Comparison of ENCODE assay signal across 16 cellular contexts in genomic region chr7:15558747-15559146, GRCh38. TPM values are rescaled to one million over a fixed set of nuclear protein-coding genes. Genes with fewer than 3 reads are reported as not detected.
DNase-seq lines count a peak whose midpoint lies in the region; ATAC-seq and TF ChIP-seq lines count a peak whose summit lies in the region.
"Had no signal": no experiment of that assay in that cellular context is flagged by ENCODE, and none has a peak within 500 bp of the region (broad histone marks: within the 10 kb centered on the region; RNA-seq: fewer than 3 reads in every experiment).

No MANE protein-coding gene starts in this region.

- H3K4me1 ChIP-seq in mesenchymal stem cell (ENCODE audit: control insufficient read depth, insufficient read depth, low read depth, low read length): no peaks in the 10 kb centered on the region
- H3K4me1 ChIP-seq: parathyroid adenoma had no signal

- no peak overlapping the region for H3K4me3 Mint-ChIP-seq in chondrocyte (ENCODE audit: unreplicated experiment)
- H3K4me3 Mint-ChIP-seq in stimulated activated naive CD8-positive, alpha-beta T cell treated with anti-CD3 and anti-CD28 coated beads, Interleukin-15, amount 100 ng/mL, for 72 hours: no peak overlapping the region
- H3K4me3 Mint-ChIP-seq: activated CD4-positive, alpha-beta memory T cell treated with anti-CD3 and anti-CD28 coated beads for 36 hours; activated T-cell treated with anti-CD3 and anti-CD28 coated beads, Interleukin-2, amount 50 U/mL, for 4 hours had no signal

- H4K8ac ChIP-seq in mesenchymal stem cell (ENCODE audit: low read length): no peak overlapping the region

- H4K91ac ChIP-seq in mesenchymal stem cell (ENCODE audit: low read length): no peak overlapping the region

- H3K27me3 ChIP-seq in mesenchymal stem cell (ENCODE audit: control insufficient read depth in 1 of 2, insufficient read depth in 1 of 2, low read length in 2 of 2): no peaks in the 10 kb centered on the region

- no peaks in the 10 kb centered on the region for H3K27me3 Mint-ChIP-seq in chondrocyte (ENCODE audit: low read depth)
- H3K27me3 Mint-ChIP-seq in stimulated activated naive CD8-positive, alpha-beta T cell treated with anti-CD3 and anti-CD28 coated beads, Interleukin-15, amount 100 ng/mL, for 72 hours: no peaks in the 10 kb centered on the region
- H3K27me3 Mint-ChIP-seq: activated CD4-positive, alpha-beta memory T cell treated with anti-CD3 and anti-CD28 coated beads for 36 hours had no signal

- H3K36me3 ChIP-seq in mesenchymal stem cell (ENCODE audit: control insufficient read depth in 1 of 2, insufficient read depth in 2 of 2, low read depth in 1 of 2, low read length in 2 of 2): no peaks in the 10 kb centered on the region

- 60% methylated on average over 1 of the region's 2 CpGs for WGBS in mesenchymal stem cell

- no peaks in the 10 kb centered on the region for H3K79me1 ChIP-seq in mesenchymal stem cell (replicated peaks; ENCODE audit: low read length, poor library complexity, severe bottlenecking)

- H3K4ac ChIP-seq in mesenchymal stem cell (ENCODE audit: low read depth in 1 of 2, low read length in 2 of 2): no peak overlapping the region

- no peak for ATAC-seq in stimulated activated naive CD8-positive, alpha-beta T cell treated with anti-CD3 and anti-CD28 coated beads, Interleukin-15, amount 100 ng/mL, for 72 hours
- ATAC-seq: activated T-cell treated with anti-CD3 and anti-CD28 coated beads, Interleukin-2, amount 50 U/mL, for 4 hours had no signal

- no peak overlapping the region for H2BK5ac ChIP-seq in mesenchymal stem cell (ENCODE audit: low read depth, low read length, poor library complexity, severe bottlenecking)

- H3K23ac ChIP-seq in mesenchymal stem cell (ENCODE audit: low read length in 2 of 2): no peak overlapping the region

- H2AFZ ChIP-seq in mesenchymal stem cell (ENCODE audit: low read depth, low read length): no peak overlapping the region
- H2AFZ ChIP-seq: parathyroid adenoma had no signal

- H3K9ac ChIP-seq in mesenchymal stem cell (ENCODE audit: low read length): peak overlapping the region; percentile 88
- H3K9ac ChIP-seq: parathyroid adenoma had no signal

- H2AK5ac ChIP-seq in mesenchymal stem cell (ENCODE audit: low read length, severe bottlenecking): no peak overlapping the region

- H3K18ac ChIP-seq in mesenchymal stem cell (ENCODE audit: low read depth in 1 of 2, low read length in 2 of 2): no peak overlapping the region

- H3K14ac ChIP-seq in mesenchymal stem cell (ENCODE audit: low read length in 2 of 2): no peak overlapping the region

- H3K4me2 ChIP-seq in mesenchymal stem cell (ENCODE audit: low read length, poor library complexity, severe bottlenecking): no peak overlapping the region

- no peak overlapping the region for H2BK12ac ChIP-seq in mesenchymal stem cell (ENCODE audit: low read length in 2 of 2)

- DNase-seq in AG09309 (ENCODE audit: low read depth) (peak; percentile 27), HT-29 (ENCODE audit: low spot score) (peak; percentile 15), chondrocyte (ENCODE audit: low spot score) (no peak), mesenchymal stem cell (no peak)
- DNase-seq in effector CD4-positive, alpha-beta T cell: no peak
- no peak for DNase-seq in activated CD4-positive, alpha-beta T cell treated with anti-CD3 and anti-CD28 coated beads, Interleukin-2, amount 50 U/mL, for 48 hours
- DNase-seq in stimulated activated naive CD8-positive, alpha-beta T cell treated with anti-CD3 and anti-CD28 coated beads, Interleukin-15, amount 100 ng/mL, for 72 hours: no peak
- no peak for DNase-seq in activated CD4-positive, alpha-beta T cell treated with anti-CD3 and anti-CD28 coated beads for 48 hours
- DNase-seq: activated CD4-positive, alpha-beta memory T cell treated with anti-CD3 and anti-CD28 coated beads for 36 hours; activated T-cell treated with anti-CD3 and anti-CD28 coated beads, Interleukin-2, amount 50 U/mL, for 4 hours; cortex of kidney; hippocampal formation; NCI-H446 treated with DMSO at 0.1 percent for 48 hours; stimulated activated naive CD4-positive, alpha-beta T cell treated with Interleukin-2 at 50 U/mL for 16 hours had no signal

- peaks cover 74% of the 10 kb centered on the region for H3K4me1 Mint-ChIP-seq in chondrocyte (ENCODE audit: low read depth)
- H3K4me1 Mint-ChIP-seq in stimulated activated naive CD8-positive, alpha-beta T cell treated with anti-CD3 and anti-CD28 coated beads, Interleukin-15, amount 100 ng/mL, for 72 hours: no peaks in the 10 kb centered on the region

- no peak for TF ChIP-seq CTCF in AG09309 (IDR thresholded peaks at IDR 0.05; ENCODE audit: control insufficient read depth, insufficient read depth, low read depth, low read length, missing control alignments)
- no peak for TF ChIP-seq CTCF in chondrocyte (IDR thresholded peaks at IDR 0.05)

- H2BK15ac ChIP-seq in mesenchymal stem cell (ENCODE audit: low read depth, poor library complexity, severe bottlenecking): no peak overlapping the region

- H3K27ac Mint-ChIP-seq in chondrocyte (ENCODE audit: unreplicated experiment): peak overlapping the region; percentile 65
- no peak overlapping the region for H3K27ac Mint-ChIP-seq in stimulated activated naive CD8-positive, alpha-beta T cell treated with anti-CD3 and anti-CD28 coated beads, Interleukin-15, amount 100 ng/mL, for 72 hours
- H3K27ac Mint-ChIP-seq: activated CD4-positive, alpha-beta memory T cell treated with anti-CD3 and anti-CD28 coated beads for 36 hours had no signal

- H2BK120ac ChIP-seq in mesenchymal stem cell (ENCODE audit: low read depth, low read length): no peak overlapping the region

- no peaks in the 10 kb centered on the region for H3K36me3 Mint-ChIP-seq in chondrocyte (ENCODE audit: low read depth)
- H3K36me3 Mint-ChIP-seq: activated CD4-positive, alpha-beta memory T cell treated with anti-CD3 and anti-CD28 coated beads for 36 hours had no signal

- H3K4me3 ChIP-seq in AG09309 (ENCODE audit: control insufficient read depth, low read depth, low read length) (no peak overlapping the region), mesenchymal stem cell (ENCODE audit: insufficient read depth in 1 of 2, low read depth in 1 of 2, low read length in 2 of 2) (no peak overlapping the region)

- no peaks in the 10 kb centered on the region for H3K9me3 Mint-ChIP-seq in chondrocyte (ENCODE audit: low read depth)
- no peaks in the 10 kb centered on the region for H3K9me3 Mint-ChIP-seq in stimulated activated naive CD8-positive, alpha-beta T cell treated with anti-CD3 and anti-CD28 coated beads, Interleukin-15, amount 100 ng/mL, for 72 hours
- H3K9me3 Mint-ChIP-seq: activated CD4-positive, alpha-beta memory T cell treated with anti-CD3 and anti-CD28 coated beads for 36 hours; activated T-cell treated with anti-CD3 and anti-CD28 coated beads, Interleukin-2, amount 50 U/mL, for 4 hours had no signal

- no peaks in the 10 kb centered on the region for H3K9me3 ChIP-seq in mesenchymal stem cell (ENCODE audit: control insufficient read depth, low read length)

- H3K27ac ChIP-seq in mesenchymal stem cell (ENCODE audit: low read length, poor library complexity, severe bottlenecking): peak overlapping the region; percentile 4
- H3K27ac ChIP-seq: parathyroid adenoma had no signal

RNA-seq across cellular contexts. Expression of gene AGMO, which starts 3.1 kb away (rescaled TPM):
- 0.05 and 0.42 TPM in 2 replicates for total RNA-seq in HT-29 (2014; rRNA removed; shearing (Covaris generic))
- total RNA-seq in chondrocyte: 0.60 to 3.8 TPM (median 0.72 TPM) in 3 replicates
- not detected for polyA plus RNA-seq in mesenchymal stem cell (2013, experiment 1 of 2)
- 0.01 TPM for polyA plus RNA-seq in mesenchymal stem cell (2013, experiment 2 of 2)
- total RNA-seq: activated CD4-positive, alpha-beta memory T cell treated with anti-CD3 and anti-CD28 coated beads for 36 hours; activated T-cell treated with anti-CD3 and anti-CD28 coated beads, Interleukin-2, amount 50 U/mL, for 4 hours; OCI-LY7 had no signal

Comparison
In these comparisons a context has a peak if more than half of its experiments do, and no peak if none do; other contexts are left out.
1. DNase-seq: peak in AG09309 (single experiment) and HT-29 (single experiment); none in chondrocyte (single experiment), mesenchymal stem cell (single experiment), effector CD4-positive, alpha-beta T cell (single experiment), activated CD4-positive, alpha-beta T cell treated with anti-CD3 and anti-CD28 coated beads, Interleukin-2, amount 50 U/mL, for 48 hours (0 of 2), stimulated activated naive CD8-positive, alpha-beta T cell treated with anti-CD3 and anti-CD28 coated beads, Interleukin-15, amount 100 ng/mL, for 72 hours (0 of 2) and activated CD4-positive, alpha-beta T cell treated with anti-CD3 and anti-CD28 coated beads for 48 hours (single experiment).